In genomic region chr9:70040506-70040905, GRCh38 we compare ENCODE assay signal across 25 cellular contexts. TPM values are rescaled to one million over a fixed set of nuclear protein-coding genes. Genes with fewer than 3 reads are reported as not detected.
"Had no signal": no experiment of that assay in that cellular context is flagged by ENCODE, and none has a peak within 500 bp of the region (broad histone marks: within the 10 kb centered on the region; RNA-seq: fewer than 3 reads in every experiment).

No MANE protein-coding gene starts in this region.

- H3K27ac ChIP-seq: adrenal gland, ascending aorta, brain microvascular endothelial cell, testis, upper lobe of left lung had no signal

- H3K4me3 ChIP-seq: adrenal gland, ascending aorta, testis, upper lobe of left lung had no signal

- ATAC-seq: activated CD4-positive, alpha-beta T cell treated with anti-CD3 and anti-CD28 coated beads for 36 hours; activated T-helper 17 cell treated with anti-CD3 and anti-CD28 coated beads, Interleukin-2, amount 50 U/mL, for 72 hours; stimulated activated naive B cell treated with anti-CD40 and anti-IgM and Interleukin-4, amounts not matched to agents 10 μg/mL and 1 μg/mL and 100 μg/mL, for 72 hours had no signal

- DNase-seq: activated B cell treated with CpG ODN at 0.5 μM for 24 hours; activated CD4-positive, alpha-beta T cell treated with anti-CD3 and anti-CD28 coated beads for 36 hours; activated CD4-positive, alpha-beta T cell treated with anti-CD3 and anti-CD28 coated beads, Interleukin-2, amount 50 U/mL, for 4 hours; activated CD8-positive, alpha-beta memory T cell treated with anti-CD3 and anti-CD28 coated beads for 24 hours; activated CD8-positive, alpha-beta memory T cell treated with anti-CD3 and anti-CD28 coated beads, Interleukin-2, amount 50 U/mL, for 4 hours; activated T-cell treated with anti-CD3 and anti-CD28 coated beads, Interleukin-2, amount 50 U/mL, for 24 hours; adrenal gland; brain microvascular endothelial cell; caudate nucleus; dermis blood vessel endothelial cell; effector CD8-positive, alpha-beta T cell; head of caudate nucleus; hypothalamus; nephron progenitor cell; nucleus accumbens; posterior cingulate gyrus; stimulated activated CD4-positive, alpha-beta T cell treated with anti-CD3 and anti-CD28 coated beads, Interleukin-2, amount 100 ng/mL, for 48 hours; stimulated activated CD8-positive, alpha-beta memory T cell treated with anti-CD3 and anti-CD28 coated beads, Interleukin-4, amount 100 ng/mL, for 48 hours; stimulated activated naive B cell treated with anti-CD40 and anti-IgM and Interleukin-4, amounts not matched to agents 10 μg/mL and 1 μg/mL and 100 μg/mL, for 72 hours; T-helper 9 cell; testis; upper lobe of left lung had no signal

- H3K9me3 ChIP-seq: adrenal gland, ascending aorta, testis, upper lobe of left lung had no signal

- H3K27me3 ChIP-seq: adrenal gland, ascending aorta, brain microvascular endothelial cell, testis had no signal

- H3K36me3 ChIP-seq: adrenal gland, ascending aorta, brain microvascular endothelial cell, upper lobe of left lung had no signal

RNA-seq across cellular contexts. Expression of gene MAMDC2, which starts 3.1 kb away (rescaled TPM):
- total RNA-seq: activated B cell treated with CpG ODN at 0.5 μM for 24 hours; activated CD4-positive, alpha-beta T cell treated with anti-CD3 and anti-CD28 coated beads for 36 hours; activated T-helper 17 cell treated with anti-CD3 and anti-CD28 coated beads, Interleukin-2, amount 50 U/mL, for 72 hours; T-helper 1 cell treated with Interleukin-12 subunit alpha and Interleukin-12 subunit beta and Interleukin-4 antibody, amounts not matched to agents 30 ng/mL and 1 ng/mL, for 36 hours had no signal
